ENCODE assay signal across 8 cellular contexts in genomic region chr10:99619851-99620712, GRCh38. TPM values are rescaled to one million over a fixed set of nuclear protein-coding genes. Genes with fewer than 3 reads are reported as not detected.
DNase-seq lines count a peak whose midpoint lies in the region; ATAC-seq, FAIRE-seq and TF ChIP-seq lines count a peak whose summit lies in the region.

TSS of gene SLC25A28 (minus strand) at chr10:99620439. CDS start at chr10:99620335, 104 bp downstream.

- no peaks in the 10 kb centered on the region for H3K9me3 ChIP-seq in kidney (ENCODE audit: control insufficient read depth in 1 of 2, low read length in 2 of 2)

- intact Hi-C loops in kidney (cut with DNase I) = loop anchor here (10.0 kb wide), 1 partner anchor 195 kb away; no protein-coding TSS in a partner anchor

- TF ChIP-seq POLR2A in GM12892 (IDR thresholded peaks at IDR 0.05; ENCODE audit: low read depth, low read length) = no peak

- ATAC-seq in HG03135 (IDR thresholded peaks at IDR 0.05; ENCODE audit: unreplicated experiment) = peak; percentile 80
- no peak for ATAC-seq in GM21619 (IDR thresholded peaks at IDR 0.05; ENCODE audit: unreplicated experiment)

- DNase-seq in GM12892 (ENCODE audit: insufficient read length) = peak; percentile 83
- peak; percentile 97 for DNase-seq in NCI-H345 treated with DMSO at 0.1 percent for 48 hours (lab: John Stamatoyannopoulos, UW; ENCODE audit: unreplicated experiment)
- DNase-seq in activated CD4-positive, alpha-beta T cell treated with anti-CD3 and anti-CD28 coated beads for 1 hour = peak; percentile 86
- DNase-seq in choroid plexus epithelial cell (ENCODE audit: low read depth) = peak; percentile 100
- peak; percentile 98 for DNase-seq in kidney
- DNase-seq in stimulated activated CD4-positive, alpha-beta T cell treated with anti-CD3 and anti-CD28 coated beads, Interleukin-12 subunit alpha, Interleukin-12 subunit beta, amount 100 ng/mL, for 48 hours (ENCODE audit: low read depth in 2 of 3, low spot score in 1 of 3) = peak; percentile 88 to 90 (median 89)

- TF ChIP-seq CTCF in choroid plexus epithelial cell (conservative IDR thresholded peaks at IDR 0.05; ENCODE audit: low read depth, low read length) (no peak), kidney (IDR thresholded peaks at IDR 0.05; ENCODE audit: borderline replicate concordance, extremely low read depth, insufficient read depth) (no peak)

- FAIRE-seq in GM12892 (lab: Jason Lieb, UNC) = peak; percentile 93
- peak; percentile 99 for FAIRE-seq in kidney (lab: Jason Lieb, UNC)

- peak within 1 kb of the TSS; percentile 98 for H3K27ac ChIP-seq in kidney (ENCODE audit: low read depth in 2 of 2, low read length in 2 of 2)

- peak within 1 kb of the TSS; percentile 86 for H3K4me3 ChIP-seq in choroid plexus epithelial cell (ENCODE audit: low read depth, low read length)
- H3K4me3 ChIP-seq in kidney (ENCODE audit: low read length in 2 of 2) = peak within 1 kb of the TSS; percentile 90 to 92

- peak within 1 kb of the TSS; percentile 95 to 98 for H3K9ac ChIP-seq in kidney (ENCODE audit: low read length in 2 of 2)

- no peaks in the 10 kb centered on the region for H3K36me3 ChIP-seq in kidney (ENCODE audit: control insufficient read depth in 1 of 2, insufficient read depth in 2 of 2, low read length in 2 of 2)

- H3K4me1 ChIP-seq in kidney (ENCODE audit: control insufficient read depth in 1 of 2, insufficient read depth in 1 of 2, low read depth in 1 of 2, low read length in 2 of 2) = peaks cover 24 to 29% of the 10 kb centered on the region in 2 donors

RNA-seq across cellular contexts. Expression of gene SLC25A28, which starts in this region (rescaled TPM):
- 38.5 TPM for polyA plus RNA-seq in GM12892 (2012; ENCODE audit: missing spikeins)
- 43.0 TPM for total RNA-seq in kidney
- 57.1 TPM for polyA plus RNA-seq in kidney (ENCODE audit: insufficient read depth, low read depth, low replicate concordance)
